Comparison of ENCODE assay signal across 6 cellular contexts in the genomic region with DNA sequence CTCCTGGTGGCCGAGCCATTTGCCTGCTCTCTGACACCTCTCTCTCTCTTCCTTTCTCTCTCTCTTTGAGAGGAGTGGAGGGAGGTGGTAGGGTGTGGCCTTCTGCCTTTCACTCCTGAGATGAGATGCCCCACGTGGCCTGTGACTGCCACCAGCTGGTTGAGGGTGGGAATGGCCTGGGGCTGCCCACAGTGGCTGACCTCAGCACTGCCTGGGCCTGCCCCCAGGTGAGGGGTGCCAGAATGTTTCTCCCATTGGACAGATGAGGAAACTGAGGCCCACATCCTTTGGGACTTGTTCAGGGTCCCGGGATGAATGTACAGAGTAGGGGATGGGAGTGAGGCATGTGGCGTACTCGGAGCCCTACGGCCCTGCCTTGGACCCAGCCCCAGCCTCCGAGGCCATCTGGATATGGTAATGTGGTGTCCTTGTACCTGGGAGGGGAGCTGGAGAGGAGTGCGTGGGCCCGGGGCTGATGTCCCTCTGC. TPM values are rescaled to one million over a fixed set of nuclear protein-coding genes. Genes with fewer than 3 reads are reported as not detected.
A peak's percentile ranks its signal among the peaks of the same experiment; 100 is the strongest.
DNase-seq lines count a peak whose midpoint lies in the region; ATAC-seq, FAIRE-seq and TF ChIP-seq lines count a peak whose summit lies in the region.

No MANE protein-coding gene starts in this region.

- no peak overlapping the region for H3K9ac ChIP-seq in neural progenitor cell

- H3K27ac ChIP-seq in neural progenitor cell, result no peak overlapping the region

- no peak overlapping the region for H3K27ac Mint-ChIP-seq in neural progenitor cell

- no peaks in the 10 kb centered on the region for H3K9me3 ChIP-seq in neural progenitor cell (ENCODE audit: low read depth)

- no peak overlapping the region for H2AFZ ChIP-seq in neural progenitor cell (replicated peaks)

- H3K4me2 ChIP-seq in neural progenitor cell, result no peak overlapping the region

- peaks cover 3% of the 10 kb centered on the region for H3K27me3 Mint-ChIP-seq in neural progenitor cell (ENCODE audit: insufficient read depth, low read depth)

- no peaks in the 10 kb centered on the region for H3K79me2 ChIP-seq in neural progenitor cell (ENCODE audit: low read depth)

- in situ Hi-C loops in astrocyte of the spinal cord (cut with HindIII; ENCODE audit: low sequenced_read_pairs), result no loop called here

- peaks cover 7% of the 10 kb centered on the region for H3K36me3 Mint-ChIP-seq in neural progenitor cell

- H3F3A ChIP-seq in neural progenitor cell (ENCODE audit: low read depth), result peaks cover 4% of the 10 kb centered on the region

- H4K20me1 ChIP-seq in neural progenitor cell (ENCODE audit: low read depth), result no peaks in the 10 kb centered on the region

- peaks cover 27% of the 10 kb centered on the region for H3K4me1 Mint-ChIP-seq in neural progenitor cell

- no peaks in the 10 kb centered on the region for H3K27me3 ChIP-seq in neural progenitor cell

- no peaks in the 10 kb centered on the region for H3K36me3 ChIP-seq in neural progenitor cell

- no peak overlapping the region for H3K4me3 Mint-ChIP-seq in neural progenitor cell

- H3K9me3 Mint-ChIP-seq in neural progenitor cell, result no peaks in the 10 kb centered on the region

- peak; percentile 85 for FAIRE-seq in GM18507 (lab: Jason Lieb, UNC)

- H3K4me3 ChIP-seq in astrocyte of the spinal cord (ENCODE audit: low read depth, low read length), result no peak overlapping the region
- no peak overlapping the region for H3K4me3 ChIP-seq in neural progenitor cell

- H3K4me1 ChIP-seq in neural progenitor cell, result peaks cover 14% of the 10 kb centered on the region

- ATAC-seq in GM19395 (IDR thresholded peaks at IDR 0.05; ENCODE audit: unreplicated experiment) (no peak), HG02970 (IDR thresholded peaks at IDR 0.05; ENCODE audit: low FRiP score, unreplicated experiment) (no peak)

- peak; percentile 73 for DNase-seq in GM18507 (ENCODE audit: extremely low spot score, insufficient read length, low read depth)
- peak; percentile 69 for DNase-seq in NCI-H82 (lab: John Stamatoyannopoulos, UW)
- no peak for DNase-seq in astrocyte of the spinal cord (ENCODE audit: low read depth, low spot score)
- peak; percentile 49 for DNase-seq in neural progenitor cell (ENCODE audit: low spot score)

- TF ChIP-seq CTCF in astrocyte of the spinal cord (IDR thresholded peaks at IDR 0.05; ENCODE audit: low read depth, low read length) (peak; percentile 55), neural progenitor cell (IDR thresholded peaks at IDR 0.05) (peak; percentile 45)

RNA-seq across cellular contexts. Expression of gene C1orf167, which starts 12.7 kb away (rescaled TPM):
- total RNA-seq in neural progenitor cell (ENCODE audit: low replicate concordance), result 0.22 TPM in 1 of 2 replicates, not detected in the other

RNA-seq across cellular contexts. Expression of gene AGTRAP, which starts 13.3 kb away (rescaled TPM):
- total RNA-seq in neural progenitor cell (ENCODE audit: low replicate concordance), result 12.4 and 67.7 TPM in 2 replicates

RNA-seq across cellular contexts. Expression of gene MTHFR, which starts 56.5 kb away (rescaled TPM):
- total RNA-seq in neural progenitor cell (ENCODE audit: low replicate concordance), result 7.0 and 14.3 TPM in 2 replicates

RNA-seq across cellular contexts. Expression of gene CLCN6, which starts 56.7 kb away (rescaled TPM):
- 10.3 and 15.6 TPM in 2 replicates for total RNA-seq in neural progenitor cell (ENCODE audit: low replicate concordance)

RNA-seq across cellular contexts. Expression of gene DRAXIN, which starts 57.7 kb away (rescaled TPM):
- 27.1 and 31.3 TPM in 2 replicates for total RNA-seq in neural progenitor cell (ENCODE audit: low replicate concordance)
